9 cellular contexts compared by ENCODE assay signal in genomic region chr18:23967321-23968089, GRCh38. TPM values are rescaled to one million over a fixed set of nuclear protein-coding genes. Genes with fewer than 3 reads are reported as not detected.
DNase-seq lines count a peak whose midpoint lies in the region; ATAC-seq and TF ChIP-seq lines count a peak whose summit lies in the region.
"Had no signal": no experiment of that assay in that cellular context is flagged by ENCODE, and none has a peak within 500 bp of the region (broad histone marks: within the 10 kb centered on the region; RNA-seq: fewer than 3 reads in every experiment).

No MANE protein-coding gene starts in this region.

- H3K9ac ChIP-seq in PC-3 (ENCODE audit: low read length) = no peak overlapping the region

- no peak for TF ChIP-seq CTCF in PC-3 (conservative IDR thresholded peaks at IDR 0.05; ENCODE audit: low read depth, low read length)

- H3K9me3 ChIP-seq in PC-3 (ENCODE audit: low read length) = no peaks in the 10 kb centered on the region

- peak; percentile 19 for DNase-seq in activated CD4-positive, alpha-beta T cell treated with anti-CD3 and anti-CD28 coated beads for 48 hours
- no peak for DNase-seq in activated CD4-positive, alpha-beta T cell treated with anti-CD3 and anti-CD28 coated beads for 1 hour
- DNase-seq in RPMI8226 (peak; percentile 25), renal cortical epithelial cell (ENCODE audit: low read depth) (peak; percentile 41), PC-3 (no peak), NCI-H524 (lab: John Stamatoyannopoulos, UW) (no peak), GM19238 (ENCODE audit: insufficient read length, low spot score) (no peak)

- POLR2A ChIA-PET in PC-3 (lab: Charles Lee; ENCODE audit: unreplicated experiment) = no interaction called here

- H3K4me3 ChIP-seq in PC-3 (ENCODE audit: low read length) = no peak overlapping the region
- H3K4me3 ChIP-seq: K562 had no signal

- BruUV-seq in PC-3 (replicated peaks; lab: Mats Ljungman, UMichigan) = no TSS peak

- H3K36me3 ChIP-seq in PC-3 (ENCODE audit: low read depth, low read length) = no peaks in the 10 kb centered on the region

- intact Hi-C loops in PC-3 (cut with micrococcal nuclease) = no loop called here

- H3K4me1 ChIP-seq in PC-3 (ENCODE audit: insufficient read depth, low read length) = no peaks in the 10 kb centered on the region

- CTCF ChIA-PET in PC-3 (lab: Charles Lee) = no interaction called here

- no peaks in the 10 kb centered on the region for H3K9me2 ChIP-seq in PC-3 (replicated peaks; ENCODE audit: low read length)

- H3K4me2 ChIP-seq in PC-3 (ENCODE audit: low read length) = no peak overlapping the region

- peak; percentile 57 for ATAC-seq in HG02981 (IDR thresholded peaks at IDR 0.05; ENCODE audit: unreplicated experiment)
- no peak for ATAC-seq in PC-3
- ATAC-seq: K562 had no signal

- H3K79me2 ChIP-seq in PC-3 (ENCODE audit: low read length) = no peaks in the 10 kb centered on the region

- H3K27me3 ChIP-seq in PC-3 (ENCODE audit: low read length) = no peaks in the 10 kb centered on the region

- no peak overlapping the region for H2AFZ ChIP-seq in PC-3 (ENCODE audit: low read length)

- H3K27ac ChIP-seq in PC-3 (ENCODE audit: low read length) = no peak overlapping the region

- no peaks in the 10 kb centered on the region for H3F3A ChIP-seq in PC-3 (ENCODE audit: low read length, unreplicated experiment)

- H4K20me1 ChIP-seq in PC-3 (ENCODE audit: low read length) = no peaks in the 10 kb centered on the region

RNA-seq across cellular contexts. Expression of gene TTC39C, which starts 47.0 kb away (rescaled TPM):
- total RNA-seq in renal cortical epithelial cell (26.9 and 42.0 TPM in 2 replicates), PC-3 (2014; rRNA removed) (24.7 and 26.3 TPM in 2 replicates)

Comparison
In these comparisons a context has a peak if more than half of its experiments do, and no peak if none do; other contexts are left out.
1. DNase-seq: peak in activated CD4-positive, alpha-beta T cell treated with anti-CD3 and anti-CD28 coated beads for 48 hours (single experiment), RPMI8226 (single experiment) and renal cortical epithelial cell (single experiment); none in activated CD4-positive, alpha-beta T cell treated with anti-CD3 and anti-CD28 coated beads for 1 hour (single experiment), PC-3 (single experiment), NCI-H524 (0 of 2) and GM19238 (single experiment).